ENCODE assay signal across 14 cellular contexts in genomic region chr14:70871863-70872677, GRCh38. TPM values are rescaled to one million over a fixed set of nuclear protein-coding genes. Genes with fewer than 3 reads are reported as not detected.
DNase-seq lines count a peak whose midpoint lies in the region; ATAC-seq and TF ChIP-seq lines count a peak whose summit lies in the region.
"Had no signal": no experiment of that assay in that cellular context is flagged by ENCODE, and none has a peak within 500 bp of the region (broad histone marks: within the 10 kb centered on the region; RNA-seq: fewer than 3 reads in every experiment).

No MANE protein-coding gene starts in this region.

- H3K4me1 Mint-ChIP-seq in activated naive CD4-positive, alpha-beta T cell treated with anti-CD3 and anti-CD28 coated beads, Interleukin-2, amount 50 U/mL, for 24 hours, result peaks cover 22% of the 10 kb centered on the region
- H3K4me1 Mint-ChIP-seq: nephron progenitor cell had no signal

- no peaks in the 10 kb centered on the region for H3K27me3 ChIP-seq in spleen (replicated peaks in 1 of 7)
- H3K27me3 ChIP-seq in SJCRH30, result no peaks in the 10 kb centered on the region
- H3K27me3 ChIP-seq: esophagus muscularis mucosa had no signal

- H3K9me3 Mint-ChIP-seq in activated naive CD4-positive, alpha-beta T cell treated with anti-CD3 and anti-CD28 coated beads, Interleukin-2, amount 50 U/mL, for 24 hours, result peaks cover 5% of the 10 kb centered on the region

- H3K4me1 ChIP-seq in spleen (peaks cover 0 to 13% (median 0%) of the 10 kb centered on the region in 6 donors), SJCRH30 (no peaks in the 10 kb centered on the region)
- H3K4me1 ChIP-seq: esophagus muscularis mucosa had no signal

- WGBS in spleen, 5 donors, result 67 to 80% (median 72%) methylated on average over 10 of the region's 10 CpGs

- H3K9me3 ChIP-seq in KOPT-K1 (ENCODE audit: insufficient read depth, low read length, poor library complexity, severe bottlenecking) (peaks cover 38% of the 10 kb centered on the region), spleen (peaks cover 0 to 36% (median 27%) of the 10 kb centered on the region in 8 donors), SJCRH30 (replicated peaks) (no peaks in the 10 kb centered on the region; the same call in 1 of the 2 replicates)

- ATAC-seq in activated CD4-positive, CD25-positive, alpha-beta regulatory T cell treated with anti-CD3 and anti-CD28 coated beads, Interleukin-2, amount 50 U/mL, for 24 hours, result peak; percentile 76 to 83
- ATAC-seq: HCT116 had no signal

- H3K4me3 Mint-ChIP-seq in activated naive CD4-positive, alpha-beta T cell treated with anti-CD3 and anti-CD28 coated beads, Interleukin-2, amount 50 U/mL, for 24 hours, result peak overlapping the region; percentile 71
- H3K4me3 Mint-ChIP-seq: nephron progenitor cell had no signal

- H3K27me3 Mint-ChIP-seq in activated naive CD4-positive, alpha-beta T cell treated with anti-CD3 and anti-CD28 coated beads, Interleukin-2, amount 50 U/mL, for 24 hours, result no peaks in the 10 kb centered on the region

- H3K27ac ChIP-seq in KOPT-K1 (ENCODE audit: low read depth, low read length, poor library complexity, severe bottlenecking) (peak overlapping the region; percentile 15), spleen (peak overlapping the region in 5 of 8 donors; percentile 40 to 72 (median 62)), SJCRH30 (no peak overlapping the region)
- H3K27ac ChIP-seq: esophagus muscularis mucosa had no signal

- H3K36me3 ChIP-seq in KOPT-K1 (ENCODE audit: insufficient read depth, low read length) (no peaks in the 10 kb centered on the region), spleen (peaks cover 0 to 6% (median 0%) of the 10 kb centered on the region in 6 donors), SJCRH30 (no peaks in the 10 kb centered on the region)
- H3K36me3 ChIP-seq: esophagus muscularis mucosa had no signal

- no peak for TF ChIP-seq POLR2A in spleen (IDR thresholded peaks at IDR 0.05)

- no peak for DNase-seq in activated CD4-positive, CD25-positive, alpha-beta regulatory T cell treated with anti-CD3 and anti-CD28 coated beads, Interleukin-2, amount 50 U/mL, for 72 hours
- DNase-seq in spleen (no peak), SJCRH30 (no peak), NCI-H526 treated with DMSO at 0.1 percent for 48 hours (lab: John Stamatoyannopoulos, UW) (no peak), head of caudate nucleus (no peak)
- DNase-seq: activated CD4-positive, alpha-beta T cell treated with anti-CD3 and anti-CD28 coated beads, Interleukin-2, amount 50 U/mL, for 48 hours; NCI-H1048; NCI-H510A treated with DMSO at 0.1 percent for 48 hours; nephron progenitor cell had no signal

- H3K4me3 ChIP-seq in spleen (peak overlapping the region in 2 of 8 donors; percentile 4 to 49), SJCRH30 (no peak overlapping the region)
- H3K4me3 ChIP-seq: esophagus muscularis mucosa had no signal

- peak overlapping the region; percentile 62 for H3K27ac Mint-ChIP-seq in activated naive CD4-positive, alpha-beta T cell treated with anti-CD3 and anti-CD28 coated beads, Interleukin-2, amount 50 U/mL, for 24 hours
- H3K27ac Mint-ChIP-seq: nephron progenitor cell had no signal

- peaks cover 4% of the 10 kb centered on the region for H3K36me3 Mint-ChIP-seq in activated naive CD4-positive, alpha-beta T cell treated with anti-CD3 and anti-CD28 coated beads, Interleukin-2, amount 50 U/mL, for 24 hours

- TF ChIP-seq CTCF in spleen (IDR thresholded peaks at IDR 0.05 in 8 of 11, conservative IDR thresholded peaks at IDR 0.05 in 3 of 11), result no peak

- intact Hi-C loops in spleen (cut with DNase I; ENCODE audit: low total_unique reads) (no loop called here), head of caudate nucleus (cut with DNase I) (no loop called here)

RNA-seq across cellular contexts. Expression of gene PCNX1, which starts 35.2 kb away (rescaled TPM):
- 100 to 1,000 TPM in 5 of 7 donors, 10 to 100 TPM in 2; 88.1 to 149 (median 104) TPM for total RNA-seq in spleen
- 1 to 10 TPM; 4.0 to 5.9 (median 5.5) TPM for polyA plus RNA-seq in spleen
- total RNA-seq in SJCRH30 (2014; rRNA removed; shearing (Covaris generic)), result 32.7 and 40.3 TPM in 2 replicates
